Comparison of ENCODE assay signal across 8 cellular contexts in genomic region chr5:152026328-152027024, GRCh38.
DNase-seq lines count a peak whose midpoint lies in the region; ATAC-seq and TF ChIP-seq lines count a peak whose summit lies in the region.
"Not testable (repeated sequence)": the region's sequence is repeated elsewhere in the genome, so short reads cannot be mapped to it uniquely, and the experiment has no call there.

No MANE protein-coding gene starts in this region.

- H3K79me1 ChIP-seq in neuronal stem cell (ENCODE audit: low read depth, low read length): not testable (repeated sequence)

- peak overlapping the region; percentile 40 for H2AFZ ChIP-seq in neuronal stem cell (ENCODE audit: low read length)

- peak overlapping the region in 3 of 4 donors; percentile 58 to 82 (median 67) for H3K4me3 Mint-ChIP-seq in IgD-negative memory B cell
- peak overlapping the region; percentile 24 to 70 (median 36) for H3K4me3 Mint-ChIP-seq in T-cell
- H3K4me3 Mint-ChIP-seq in activated CD4-positive, alpha-beta T cell treated with anti-CD3 and anti-CD28 coated beads, Interleukin-2, amount 10 ng/mL, durations not matched to agents 24 days and 14 days: peak overlapping the region; percentile 5
- peak overlapping the region; percentile 25 for H3K4me3 Mint-ChIP-seq in activated T-helper 17 cell treated with anti-CD3 and anti-CD28 coated beads, Interleukin-2, amount 50 U/mL, for 72 hours
- H3K4me3 Mint-ChIP-seq in central memory CD8-positive, alpha-beta T cell: peak overlapping the region; percentile 58

- H2BK120ac ChIP-seq in neuronal stem cell (ENCODE audit: low read depth, low read length): not testable (repeated sequence)

- H3K23ac ChIP-seq in neuronal stem cell (ENCODE audit: low read depth, low read length, poor library complexity): not testable (repeated sequence)

- POLR2A ChIA-PET in T-cell (lab: Charles Lee): not testable (repeated sequence)

- H3K4me2 ChIP-seq in neuronal stem cell (ENCODE audit: insufficient read depth, low read length, poor library complexity, severe bottlenecking): not testable (repeated sequence)

- not testable (repeated sequence) for H2BK5ac ChIP-seq in neuronal stem cell (ENCODE audit: low read length)

- not testable (repeated sequence) for H4K8ac ChIP-seq in neuronal stem cell (ENCODE audit: low read depth, low read length)

- not testable (repeated sequence) for H3K9ac ChIP-seq in neuronal stem cell (ENCODE audit: low read depth, low read length, poor library complexity)

- not testable (repeated sequence) for H3K4ac ChIP-seq in neuronal stem cell (ENCODE audit: low read length)

- WGBS in neuronal stem cell (ENCODE audit: extremely low coverage in 2 of 2, insufficient read length in 2 of 2, insufficient replicate concordance in 1 of 2), 2 donors: no CpG with 5 or more reads among the region's 9 CpGs

- not testable (repeated sequence) for H4K91ac ChIP-seq in neuronal stem cell (ENCODE audit: low read depth, low read length, poor library complexity)

- peak; percentile 72 to 95 (median 90) for ATAC-seq in T-cell (replicated peaks in 1 of 4)
- peak; percentile 18 for ATAC-seq in activated T-helper 17 cell treated with anti-CD3 and anti-CD28 coated beads, Interleukin-2, amount 50 U/mL, for 72 hours (replicated peaks)
- ATAC-seq in central memory CD8-positive, alpha-beta T cell (replicated peaks; ENCODE audit: extremely low read depth, poor library complexity, severe bottlenecking): peak; percentile 95
- peak; percentile 33 for ATAC-seq in upper lobe of right lung

- not testable (repeated sequence) for H3K4me3 ChIP-seq in neuronal stem cell (ENCODE audit: low read length in 2 of 2); upper lobe of right lung

- not testable (repeated sequence) for H2BK12ac ChIP-seq in neuronal stem cell (ENCODE audit: low read length)

- not testable (repeated sequence) for TF ChIP-seq CTCF in upper lobe of right lung (IDR thresholded peaks at IDR 0.05)

- not testable (repeated sequence) for H3K18ac ChIP-seq in neuronal stem cell (ENCODE audit: low read length)

- H3K4me1 ChIP-seq in neuronal stem cell (ENCODE audit: control insufficient read depth in 2 of 2, insufficient read depth in 1 of 2, low read depth in 1 of 2, low read length in 2 of 2); upper lobe of right lung: not testable (repeated sequence)

- DNase-seq in ELF-1 (ENCODE audit: low read depth, low spot score) (peak; percentile 8), T-cell (peak in 33 of 34 experiments; percentile 13 to 80 (median 61))
- DNase-seq in activated CD4-positive, alpha-beta T cell treated with anti-CD3 and anti-CD28 coated beads, Interleukin-2, amount 10 ng/mL, durations not matched to agents 24 days and 14 days: peak; percentile 84
- peak in 1 of 2 donors; percentile 52 for DNase-seq in central memory CD8-positive, alpha-beta T cell (ENCODE audit: low spot score in 2 of 2)
- DNase-seq in neuronal stem cell (ENCODE audit: low spot score); upper lobe of right lung: not testable (repeated sequence)

- peaks cover 26 to 59% (median 56%) of the 10 kb centered on the region in 3 donors for H3K9me3 Mint-ChIP-seq in IgD-negative memory B cell
- peaks cover 29 to 53% (median 41%) of the 10 kb centered on the region in 3 donors for H3K9me3 Mint-ChIP-seq in T-cell
- H3K9me3 Mint-ChIP-seq in activated CD4-positive, alpha-beta T cell treated with anti-CD3 and anti-CD28 coated beads, Interleukin-2, amount 10 ng/mL, durations not matched to agents 24 days and 14 days: peaks cover 20% of the 10 kb centered on the region
- peaks cover 27% of the 10 kb centered on the region for H3K9me3 Mint-ChIP-seq in activated T-helper 17 cell treated with anti-CD3 and anti-CD28 coated beads, Interleukin-2, amount 50 U/mL, for 72 hours
- H3K9me3 Mint-ChIP-seq in central memory CD8-positive, alpha-beta T cell: peaks cover 37% of the 10 kb centered on the region

- not testable (repeated sequence) for H3K27me3 Mint-ChIP-seq in IgD-negative memory B cell; T-cell; activated CD4-positive, alpha-beta T cell treated with anti-CD3 and anti-CD28 coated beads, Interleukin-2, amount 10 ng/mL, durations not matched to agents 24 days and 14 days; activated T-helper 17 cell treated with anti-CD3 and anti-CD28 coated beads, Interleukin-2, amount 50 U/mL, for 72 hours; central memory CD8-positive, alpha-beta T cell

- not testable (repeated sequence) for H3K36me3 ChIP-seq in neuronal stem cell (replicated peaks in 1 of 2; ENCODE audit: control insufficient read depth in 2 of 2, insufficient read depth in 2 of 2, low read length in 2 of 2); upper lobe of right lung

- not testable (repeated sequence) for H3K9me3 ChIP-seq in neuronal stem cell (replicated peaks in 1 of 2; ENCODE audit: control insufficient read depth in 2 of 2, insufficient read depth in 1 of 2, low read depth in 1 of 2, low read length in 2 of 2); upper lobe of right lung

- CTCF ChIA-PET in T-cell (lab: Charles Lee): interaction anchor here in 1 of 2 donors (1.0 kb wide), 1 partner anchor 255 kb away, joined by 3 read pairs; the partner anchor contains the start of gene G3BP1

- not testable (repeated sequence) for H2BK15ac ChIP-seq in neuronal stem cell (ENCODE audit: low read length)

- not testable (repeated sequence) for H3K27me3 ChIP-seq in neuronal stem cell (ENCODE audit: control insufficient read depth in 3 of 3, insufficient read depth in 3 of 3, low read depth in 1 of 3, low read length in 3 of 3); upper lobe of right lung

- not testable (repeated sequence) for H3K27ac ChIP-seq in neuronal stem cell (replicated peaks; ENCODE audit: low read length); upper lobe of right lung

- not testable (repeated sequence) for H3K14ac ChIP-seq in neuronal stem cell (ENCODE audit: low read length)

- H3K4me1 Mint-ChIP-seq in IgD-negative memory B cell (peaks cover 17 to 26% (median 23%) of the 10 kb centered on the region in 3 donors), T-cell (peaks cover 34 to 60% (median 45%) of the 10 kb centered on the region in 3 donors)
- H3K4me1 Mint-ChIP-seq in activated CD4-positive, alpha-beta T cell treated with anti-CD3 and anti-CD28 coated beads, Interleukin-2, amount 10 ng/mL, durations not matched to agents 24 days and 14 days: peaks cover 13% of the 10 kb centered on the region
- H3K4me1 Mint-ChIP-seq in activated T-helper 17 cell treated with anti-CD3 and anti-CD28 coated beads, Interleukin-2, amount 50 U/mL, for 72 hours: not testable (repeated sequence)
- peaks cover 20% of the 10 kb centered on the region for H3K4me1 Mint-ChIP-seq in central memory CD8-positive, alpha-beta T cell

- H3K27ac Mint-ChIP-seq in IgD-negative memory B cell: peak overlapping the region; percentile 37 to 93 (median 93)
- peak overlapping the region; percentile 91 to 96 for H3K27ac Mint-ChIP-seq in T-cell
- not testable (repeated sequence) for H3K27ac Mint-ChIP-seq in activated CD4-positive, alpha-beta T cell treated with anti-CD3 and anti-CD28 coated beads, Interleukin-2, amount 10 ng/mL, durations not matched to agents 24 days and 14 days
- H3K27ac Mint-ChIP-seq in activated T-helper 17 cell treated with anti-CD3 and anti-CD28 coated beads, Interleukin-2, amount 50 U/mL, for 72 hours: peak overlapping the region; percentile 82
- peak overlapping the region; percentile 93 for H3K27ac Mint-ChIP-seq in central memory CD8-positive, alpha-beta T cell (ENCODE audit: low read depth)

- H3K36me3 Mint-ChIP-seq in IgD-negative memory B cell; activated CD4-positive, alpha-beta T cell treated with anti-CD3 and anti-CD28 coated beads, Interleukin-2, amount 10 ng/mL, durations not matched to agents 24 days and 14 days (ENCODE audit: low read depth); activated T-helper 17 cell treated with anti-CD3 and anti-CD28 coated beads, Interleukin-2, amount 50 U/mL, for 72 hours (ENCODE audit: low read depth); central memory CD8-positive, alpha-beta T cell (ENCODE audit: insufficient read depth): not testable (repeated sequence)
- peaks cover 47% of the 10 kb centered on the region for H3K36me3 Mint-ChIP-seq in T-cell

- intact Hi-C loops in activated CD4-positive, alpha-beta T cell treated with anti-CD3 and anti-CD28 coated beads, Interleukin-2, amount 10 ng/mL, durations not matched to agents 24 days and 14 days (cut with micrococcal nuclease); upper lobe of right lung (cut with DNase I): not testable (repeated sequence)

- H2AK5ac ChIP-seq in neuronal stem cell (ENCODE audit: low read depth, low read length): not testable (repeated sequence)

Comparison
In these comparisons a context has a peak if more than half of its experiments do, and no peak if none do; other contexts are left out.
1. H3K4me3 Mint-ChIP-seq: peak in every context shown above with its lines; median percentile 67 in IgD-negative memory B cell; 58 in central memory CD8-positive, alpha-beta T cell; 36 in T-cell; 25 in activated T-helper 17 cell treated with anti-CD3 and anti-CD28 coated beads, Interleukin-2, amount 50 U/mL, for 72 hours; 5 in activated CD4-positive, alpha-beta T cell treated with anti-CD3 and anti-CD28 coated beads, Interleukin-2, amount 10 ng/mL, durations not matched to agents 24 days and 14 days.
2. ATAC-seq: peak in every context shown above with its lines; median percentile 95 in central memory CD8-positive, alpha-beta T cell; 90 in T-cell; 33 in upper lobe of right lung; 18 in activated T-helper 17 cell treated with anti-CD3 and anti-CD28 coated beads, Interleukin-2, amount 50 U/mL, for 72 hours.